In genomic region chr3:189132901-189133300, GRCh38 we compare ENCODE assay signal across 11 cellular contexts. TPM values are rescaled to one million over a fixed set of nuclear protein-coding genes. Genes with fewer than 3 reads are reported as not detected.
DNase-seq lines count a peak whose midpoint lies in the region; ATAC-seq, FAIRE-seq and TF ChIP-seq lines count a peak whose summit lies in the region.
"Had no signal": no experiment of that assay in that cellular context is flagged by ENCODE, and none has a peak within 500 bp of the region (broad histone marks: within the 10 kb centered on the region; RNA-seq: fewer than 3 reads in every experiment).

No MANE protein-coding gene starts in this region.

- DNase-seq in left ventricle myocardium inferior (no peak), left ventricle myocardium superior (no peak), mesothelial cell of epicardium (ENCODE audit: low spot score in 2 of 2, unreplicated experiment in 2 of 2) (no peak), vagina (ENCODE audit: extremely low spot score in 2 of 2) (no peak), SW 1271 (lab: John Stamatoyannopoulos, UW) (no peak), AG08395 (ENCODE audit: low spot score) (no peak), GM19239 (ENCODE audit: insufficient read length, low spot score) (no peak)
- no peak for DNase-seq in activated CD8-positive, alpha-beta T cell treated with anti-CD3 and anti-CD28 coated beads for 36 hours
- DNase-seq: COR-L47 had no signal

- H3K4me1 ChIP-seq in left ventricle myocardium inferior (peaks cover 9% of the 10 kb centered on the region), vagina (peaks cover 25% of the 10 kb centered on the region)
- H3K4me1 ChIP-seq: body of pancreas had no signal

- no peak for TF ChIP-seq POLR2A in vagina (IDR thresholded peaks at IDR 0.05)

- no peaks in the 10 kb centered on the region for H3K27me3 Mint-ChIP-seq in activated CD8-positive, alpha-beta T cell treated with anti-CD3 and anti-CD28 coated beads for 36 hours
- H3K27me3 Mint-ChIP-seq in mesothelial cell of epicardium (ENCODE audit: low read depth), result no peaks in the 10 kb centered on the region

- H3K4me3 ChIP-seq in left ventricle myocardium inferior (no peak overlapping the region), vagina (no peak overlapping the region)
- H3K4me3 ChIP-seq: body of pancreas, neural progenitor cell had no signal

- H3K4me3 Mint-ChIP-seq in activated CD8-positive, alpha-beta T cell treated with anti-CD3 and anti-CD28 coated beads for 36 hours, result no peak overlapping the region
- no peak overlapping the region for H3K4me3 Mint-ChIP-seq in mesothelial cell of epicardium
- H3K4me3 Mint-ChIP-seq: neural progenitor cell had no signal

- H3K27me3 ChIP-seq in left ventricle myocardium inferior (ENCODE audit: low read depth) (no peaks in the 10 kb centered on the region), vagina (no peaks in the 10 kb centered on the region)
- H3K27me3 ChIP-seq: body of pancreas, neural progenitor cell had no signal

- peaks cover 8% of the 10 kb centered on the region for H3K36me3 Mint-ChIP-seq in activated CD8-positive, alpha-beta T cell treated with anti-CD3 and anti-CD28 coated beads for 36 hours (ENCODE audit: low read depth)
- H3K36me3 Mint-ChIP-seq in mesothelial cell of epicardium, result no peaks in the 10 kb centered on the region
- H3K36me3 Mint-ChIP-seq: neural progenitor cell had no signal

- TF ChIP-seq CTCF in left ventricle myocardium inferior (IDR thresholded peaks at IDR 0.05; ENCODE audit: borderline replicate concordance) (no peak), mesothelial cell of epicardium (IDR thresholded peaks at IDR 0.05; ENCODE audit: unreplicated experiment) (no peak), vagina (IDR thresholded peaks at IDR 0.05) (no peak)
- TF ChIP-seq CTCF in activated CD8-positive, alpha-beta T cell treated with anti-CD3 and anti-CD28 coated beads for 36 hours (IDR thresholded peaks at IDR 0.05), result no peak

- intact Hi-C loops in left ventricle myocardium inferior (cut with micrococcal nuclease) (loop anchor here (10.0 kb wide), 1 partner anchor 1398 kb away; no protein-coding TSS in a partner anchor), left ventricle myocardium superior (cut with micrococcal nuclease) (no loop called here), vagina (cut with DNase I) (no loop called here)
- intact Hi-C loops in activated CD8-positive, alpha-beta T cell treated with anti-CD3 and anti-CD28 coated beads for 36 hours (cut with micrococcal nuclease), result loop anchor here (5.0 kb wide), 1 partner anchor 91 kb away; no protein-coding TSS in a partner anchor

- CTCF ChIA-PET in activated CD8-positive, alpha-beta T cell treated with anti-CD3 and anti-CD28 coated beads for 36 hours (lab: Charles Lee), result interaction anchor here (1.0 to 5.0 kb wide), 7 partner anchors 9 to 1394 kb away, joined by 4 to 24 read pairs (median 6); no protein-coding TSS in a partner anchor

- ATAC-seq in left ventricle myocardium superior, result no peak
- ATAC-seq in activated CD8-positive, alpha-beta T cell treated with anti-CD3 and anti-CD28 coated beads for 36 hours, result peak; percentile 17

- H3K9me3 Mint-ChIP-seq in activated CD8-positive, alpha-beta T cell treated with anti-CD3 and anti-CD28 coated beads for 36 hours, result peaks cover 8% of the 10 kb centered on the region
- peaks cover 4% of the 10 kb centered on the region for H3K9me3 Mint-ChIP-seq in mesothelial cell of epicardium
- H3K9me3 Mint-ChIP-seq: neural progenitor cell had no signal

- peak overlapping the region; percentile 91 for H3K27ac Mint-ChIP-seq in activated CD8-positive, alpha-beta T cell treated with anti-CD3 and anti-CD28 coated beads for 36 hours
- H3K27ac Mint-ChIP-seq in mesothelial cell of epicardium, result peak overlapping the region; percentile 45
- H3K27ac Mint-ChIP-seq: neural progenitor cell had no signal

- POLR2A ChIA-PET in activated CD8-positive, alpha-beta T cell treated with anti-CD3 and anti-CD28 coated beads for 36 hours (lab: Charles Lee), result no interaction called here

- H3K4me1 Mint-ChIP-seq in activated CD8-positive, alpha-beta T cell treated with anti-CD3 and anti-CD28 coated beads for 36 hours (ENCODE audit: low read depth), result peaks cover 25% of the 10 kb centered on the region
- H3K4me1 Mint-ChIP-seq in mesothelial cell of epicardium, result peaks cover 15% of the 10 kb centered on the region

- FAIRE-seq in GM19239 (lab: Jason Lieb, UNC), result no peak

- no peaks in the 10 kb centered on the region for H3K9me3 ChIP-seq in left ventricle myocardium inferior (replicated peaks)
- no peaks in the 10 kb centered on the region for H3K9me3 ChIP-seq in vagina
- H3K9me3 ChIP-seq: body of pancreas had no signal

- H3K27ac ChIP-seq in left ventricle myocardium inferior (replicated peaks) (peak overlapping the region; percentile 39), vagina (peak overlapping the region; percentile 86)
- H3K27ac ChIP-seq: neural progenitor cell had no signal

- no peaks in the 10 kb centered on the region for H3K36me3 ChIP-seq in left ventricle myocardium inferior
- no peaks in the 10 kb centered on the region for H3K36me3 ChIP-seq in vagina
- H3K36me3 ChIP-seq: neural progenitor cell had no signal

RNA-seq across cellular contexts. Expression of gene TPRG1, which starts 38.9 kb away (rescaled TPM):
- total RNA-seq in left ventricle myocardium inferior, result 1.5 TPM
- total RNA-seq in left ventricle myocardium superior, result 2.7 TPM
- 1 to 10 TPM; 2.5 to 3.0 TPM for total RNA-seq in activated CD8-positive, alpha-beta T cell treated with anti-CD3 and anti-CD28 coated beads for 36 hours
- 1.9 to 3.3 TPM (median 2.4 TPM) in 3 replicates for total RNA-seq in mesothelial cell of epicardium
- 21.6 TPM for total RNA-seq in vagina

Comparison
In these comparisons a context has a peak if more than half of its experiments do, and no peak if none do; other contexts are left out.
1. intact Hi-C loops: an anchor here in left ventricle myocardium inferior (10.0 kb wide) and activated CD8-positive, alpha-beta T cell treated with anti-CD3 and anti-CD28 coated beads for 36 hours (5.0 kb wide); none called in left ventricle myocardium superior and vagina.